In genomic region chr18:30177056-30177455, GRCh38 we compare ENCODE assay signal across 23 cellular contexts.
DNase-seq lines count a peak whose midpoint lies in the region; ATAC-seq lines count a peak whose summit lies in the region.
"Had no signal": no experiment of that assay in that cellular context is flagged by ENCODE, and none has a peak within 500 bp of the region (broad histone marks: within the 10 kb centered on the region; RNA-seq: fewer than 3 reads in every experiment).

No MANE protein-coding gene starts in this region.

- H2BK120ac ChIP-seq in mesenchymal stem cell (ENCODE audit: low read depth, low read length) = no peak overlapping the region

- no peak overlapping the region for H3K9ac ChIP-seq in mesenchymal stem cell (ENCODE audit: low read length)
- H3K9ac ChIP-seq: KMS-11 had no signal

- H2BK5ac ChIP-seq in mesenchymal stem cell (ENCODE audit: low read depth, low read length, poor library complexity, severe bottlenecking) = peak overlapping the region; percentile 92

- H3K79me1 ChIP-seq in mesenchymal stem cell (replicated peaks; ENCODE audit: low read length, poor library complexity, severe bottlenecking) = no peaks in the 10 kb centered on the region

- peaks cover 3% of the 10 kb centered on the region for H3K4me1 ChIP-seq in mesenchymal stem cell (ENCODE audit: control insufficient read depth, insufficient read depth, low read depth, low read length)
- H3K4me1 ChIP-seq: transverse colon had no signal

- no peak overlapping the region for H3K14ac ChIP-seq in mesenchymal stem cell (ENCODE audit: low read length in 2 of 2)

- no peak overlapping the region for H3K23ac ChIP-seq in mesenchymal stem cell (ENCODE audit: low read length in 2 of 2)

- H3K27ac ChIP-seq in mesenchymal stem cell (ENCODE audit: low read length, poor library complexity, severe bottlenecking) = peak overlapping the region; percentile 99
- H3K27ac ChIP-seq: hepatocyte, HL-60, KMS-11, PC-9, transverse colon had no signal

- peak overlapping the region; percentile 69 for H2AK5ac ChIP-seq in mesenchymal stem cell (ENCODE audit: low read length, severe bottlenecking)

- no peak overlapping the region for H3K4me3 ChIP-seq in mesenchymal stem cell (ENCODE audit: insufficient read depth in 1 of 2, low read depth in 1 of 2, low read length in 2 of 2)
- H3K4me3 ChIP-seq: hepatocyte, PC-9, transverse colon had no signal

- peaks cover 3% of the 10 kb centered on the region for H3K9me3 ChIP-seq in mesenchymal stem cell (ENCODE audit: control insufficient read depth, low read length)
- H3K9me3 ChIP-seq: transverse colon had no signal

- H3K27me3 ChIP-seq in mesenchymal stem cell (ENCODE audit: control insufficient read depth in 1 of 2, insufficient read depth in 1 of 2, low read length in 2 of 2) = no peaks in the 10 kb centered on the region
- H3K27me3 ChIP-seq: hepatocyte, transverse colon had no signal

- H3K4me2 ChIP-seq in mesenchymal stem cell (ENCODE audit: low read length, poor library complexity, severe bottlenecking) = no peak overlapping the region
- H3K4me2 ChIP-seq: hepatocyte, KMS-11, PC-9 had no signal

- H3K4ac ChIP-seq in mesenchymal stem cell (ENCODE audit: low read depth in 1 of 2, low read length in 2 of 2) = no peak overlapping the region

- no peak for ATAC-seq in GM18511 (IDR thresholded peaks at IDR 0.05; ENCODE audit: unreplicated experiment)
- ATAC-seq: activated CD4-positive, CD25-positive, alpha-beta regulatory T cell treated with anti-CD3 and anti-CD28 coated beads, Interleukin-2, amount 50 U/mL, for 24 hours; CD8-positive, alpha-beta T cell had no signal

- no peak overlapping the region for H4K8ac ChIP-seq in mesenchymal stem cell (ENCODE audit: low read length)

- H2BK12ac ChIP-seq in mesenchymal stem cell (ENCODE audit: low read length in 2 of 2) = no peak overlapping the region

- DNase-seq in ACHN = peak; percentile 50
- DNase-seq in HS-27A (ENCODE audit: low read depth) = peak; percentile 59
- peak; percentile 79 for DNase-seq in astrocyte of the hippocampus (ENCODE audit: low read depth, low spot score)
- peak; percentile 41 for DNase-seq in mesenchymal stem cell
- no peak for DNase-seq in NCI-H2227 (lab: John Stamatoyannopoulos, UW; ENCODE audit: unreplicated experiment)
- DNase-seq in stimulated activated naive CD4-positive, alpha-beta T cell (lab: John Stamatoyannopoulos, UW) = no peak
- DNase-seq in NCI-H146 treated with DMSO at 0.1 percent for 48 hours (lab: John Stamatoyannopoulos, UW; ENCODE audit: unreplicated experiment) = no peak
- DNase-seq: activated naive CD8-positive, alpha-beta T cell treated with anti-CD3 and anti-CD28 coated beads, Interleukin-2, amount 10 ng/mL, durations not matched to agents 7 days and 5 days; CD8-positive, alpha-beta T cell; central memory CD4-positive, alpha-beta T cell; effector CD8-positive, alpha-beta T cell; H7; islet precursor cell; NCI-H2171; NCI-H82; PC-9; T1000; transverse colon had no signal

- WGBS in mesenchymal stem cell = 57% methylated on average over 4 of the region's 4 CpGs

- no peak overlapping the region for H2AFZ ChIP-seq in mesenchymal stem cell (ENCODE audit: low read depth, low read length)
- H2AFZ ChIP-seq: hepatocyte, PC-9 had no signal

- in situ Hi-C loops in ACHN (cut with HindIII; ENCODE audit: low pct_ligation_motif_present, low pct_unique_long_range_greater_than_20kb, low sequenced_read_pairs) = no loop called here

- no peak overlapping the region for H2BK15ac ChIP-seq in mesenchymal stem cell (ENCODE audit: low read depth, poor library complexity, severe bottlenecking)

- H3K18ac ChIP-seq in mesenchymal stem cell (ENCODE audit: low read depth in 1 of 2, low read length in 2 of 2) = no peak overlapping the region

- H3K36me3 ChIP-seq in mesenchymal stem cell (ENCODE audit: control insufficient read depth in 1 of 2, insufficient read depth in 2 of 2, low read depth in 1 of 2, low read length in 2 of 2) = peaks cover 0 to 5% of the 10 kb centered on the region in 2 experiments
- H3K36me3 ChIP-seq: transverse colon had no signal

- no peak overlapping the region for H4K91ac ChIP-seq in mesenchymal stem cell (ENCODE audit: low read length)

Comparison
In these comparisons a context has a peak if more than half of its experiments do, and no peak if none do; other contexts are left out.
1. DNase-seq: peak in ACHN (single experiment), HS-27A (single experiment), astrocyte of the hippocampus (single experiment) and mesenchymal stem cell (single experiment); none in NCI-H2227 (single experiment), stimulated activated naive CD4-positive, alpha-beta T cell (0 of 6) and NCI-H146 treated with DMSO at 0.1 percent for 48 hours (single experiment).